8 cellular contexts compared by ENCODE assay signal in the genomic region with DNA sequence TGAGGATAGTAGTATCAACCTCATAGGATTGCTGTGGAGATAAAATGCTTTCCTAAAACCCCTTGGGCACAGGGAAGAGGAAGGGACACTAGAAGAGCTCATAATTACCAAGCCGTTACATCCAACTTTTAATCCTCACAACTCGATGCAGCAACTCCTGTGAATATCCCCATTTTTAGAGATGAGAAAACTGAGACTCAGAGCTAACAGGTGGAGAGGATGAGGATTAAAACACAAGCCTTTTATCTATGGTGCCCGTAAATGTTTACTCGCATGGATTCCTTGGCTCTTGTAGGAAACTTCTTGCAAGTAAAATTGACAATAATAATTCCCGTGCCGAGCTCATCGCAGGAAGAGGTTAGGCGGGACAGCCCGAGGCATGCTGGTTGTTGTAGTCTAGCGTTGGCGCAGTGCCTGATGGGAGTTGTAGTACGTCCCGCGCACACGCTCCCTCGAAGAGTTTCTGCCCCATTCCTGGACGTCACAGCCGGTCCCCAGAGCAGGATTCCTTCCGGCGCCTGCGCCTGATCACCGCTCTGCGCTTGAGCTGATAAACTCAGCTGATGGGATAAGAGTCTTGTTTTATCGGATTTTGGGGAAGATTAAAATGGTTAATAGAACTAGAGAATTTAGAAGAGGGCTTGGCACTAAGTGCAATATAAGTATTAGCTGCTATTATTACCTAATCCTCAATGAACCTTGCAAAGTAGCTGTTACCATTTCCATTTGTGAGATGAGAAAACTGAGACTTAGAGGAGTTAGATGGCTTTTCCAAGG. TPM values are rescaled to one million over a fixed set of nuclear protein-coding genes. Genes with fewer than 3 reads are reported as not detected.
DNase-seq lines count a peak whose midpoint lies in the region; ATAC-seq and TF ChIP-seq lines count a peak whose summit lies in the region.

No MANE protein-coding gene starts in this region.

- H3K4me3 ChIP-seq in OCI-LY1 (ENCODE audit: low read depth, low read length, poor library complexity, severe bottlenecking) (peak overlapping the region; percentile 78), mononuclear cell (ENCODE audit: low read length) (peak overlapping the region; percentile 43)

- H3K4me2 ChIP-seq in OCI-LY1 (ENCODE audit: low read length): peak overlapping the region; percentile 88

- DNase-seq in DMS 273 (lab: John Stamatoyannopoulos, UW; ENCODE audit: unreplicated experiment): peak; percentile 99
- DNase-seq in HuH-7 (ENCODE audit: low spot score): peak; percentile 96
- DNase-seq in activated T-cell treated with anti-CD3 and anti-CD28 coated beads for 1 hour (ENCODE audit: low read depth): peak; percentile 86
- DNase-seq in epidermal melanocyte (ENCODE audit: insufficient read length, low spot score): peak; percentile 87
- DNase-seq in stimulated activated CD8-positive, alpha-beta memory T cell treated with anti-CD3 and anti-CD28 coated beads, Interleukin-2, amount 100 ng/mL, for 48 hours (ENCODE audit: low read depth in 2 of 2): peak; percentile 75 to 85

- H3K9ac ChIP-seq in OCI-LY1 (ENCODE audit: low read length): peak overlapping the region; percentile 80

- no peaks in the 10 kb centered on the region for H3F3A ChIP-seq in OCI-LY1 (ENCODE audit: insufficient read depth, low read length)

- H2AFZ ChIP-seq in OCI-LY1 (ENCODE audit: low read length): peak overlapping the region; percentile 19

- no peaks in the 10 kb centered on the region for H3K9me3 ChIP-seq in OCI-LY1 (ENCODE audit: low read length)
- H3K9me3 ChIP-seq in mononuclear cell (ENCODE audit: low read depth, low read length): no peaks in the 10 kb centered on the region

- peak overlapping the region; percentile 27 for H3K27ac ChIP-seq in OCI-LY1 (ENCODE audit: low read depth, low read length, poor library complexity, severe bottlenecking)

- H3K4me1 ChIP-seq in OCI-LY1 (ENCODE audit: insufficient read depth, low read length, severe bottlenecking) (peaks cover 54% of the 10 kb centered on the region), mononuclear cell (ENCODE audit: insufficient read depth, low read length) (peaks cover 43% of the 10 kb centered on the region)

- peak; percentile 63 for ATAC-seq in GM21526 (IDR thresholded peaks at IDR 0.05; ENCODE audit: low FRiP score, unreplicated experiment)

- no peaks in the 10 kb centered on the region for H4K20me1 ChIP-seq in OCI-LY1 (ENCODE audit: insufficient read depth, low read length)

- TF ChIP-seq CTCF in OCI-LY1 (IDR thresholded peaks at IDR 0.05; ENCODE audit: low read length): no peak

- no peaks in the 10 kb centered on the region for H3K27me3 ChIP-seq in OCI-LY1 (ENCODE audit: insufficient read depth, low read length)
- no peaks in the 10 kb centered on the region for H3K27me3 ChIP-seq in mononuclear cell (ENCODE audit: insufficient read depth, low read length)

- H3K36me3 ChIP-seq in OCI-LY1 (ENCODE audit: insufficient read depth, low read length): 0 out of 2 replicates have a peak, but pooled peaks cover 5% of the 10 kb centered on the region

- no peaks in the 10 kb centered on the region for H3K9me2 ChIP-seq in OCI-LY1 (ENCODE audit: low read depth, low read length)

- peaks cover 20% of the 10 kb centered on the region for H3K79me2 ChIP-seq in OCI-LY1 (ENCODE audit: insufficient read depth, low read length)

RNA-seq across cellular contexts. Expression of a gene that starts 2.8 kb away (rescaled TPM):
- 114 TPM for total RNA-seq in mononuclear cell

RNA-seq across cellular contexts. Expression of a gene that starts 37.7 kb away (rescaled TPM):
- 28.3 TPM for total RNA-seq in mononuclear cell

Comparison
In these comparisons a context has a peak if more than half of its experiments do, and no peak if none do; other contexts are left out.
1. Peak in every context shown above with its lines: DNase-seq, ATAC-seq, H3K4me3 ChIP-seq and H3K27ac ChIP-seq.